ENCODE assay signal across 10 cellular contexts in the genomic region with DNA sequence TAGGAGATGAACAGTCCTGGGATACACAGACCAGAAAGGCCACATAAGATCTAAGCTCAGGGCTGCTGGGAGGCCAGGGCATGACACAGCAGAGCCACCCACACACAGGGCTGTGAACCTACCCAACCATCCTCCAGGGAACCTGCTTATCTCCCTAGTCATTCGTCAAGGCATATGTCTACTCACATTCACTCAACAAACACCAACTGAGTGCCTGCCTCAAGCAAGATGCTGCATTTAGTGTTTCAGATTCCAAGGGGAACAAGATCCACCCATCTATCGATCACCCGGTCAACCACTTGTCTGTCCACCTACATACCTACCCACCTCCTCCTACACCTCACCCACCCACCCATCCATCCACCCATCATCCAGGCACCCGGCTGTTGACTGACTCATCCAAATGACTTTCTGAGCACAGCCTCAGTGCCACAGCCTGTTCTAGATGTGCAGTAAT. TPM values are rescaled to one million over a fixed set of nuclear protein-coding genes. Genes with fewer than 3 reads are reported as not detected.
DNase-seq lines count a peak whose midpoint lies in the region; ATAC-seq and TF ChIP-seq lines count a peak whose summit lies in the region.
"Had no signal": no experiment of that assay in that cellular context is flagged by ENCODE, and none has a peak within 500 bp of the region (broad histone marks: within the 10 kb centered on the region; RNA-seq: fewer than 3 reads in every experiment).

No MANE protein-coding gene starts in this region.

- no peak for ATAC-seq in HCT116
- ATAC-seq in GM18498 (IDR thresholded peaks at IDR 0.05; ENCODE audit: unreplicated experiment), result no peak
- ATAC-seq in psoas muscle, result no peak

- peaks cover 35 to 59% of the 10 kb centered on the region in 2 experiments for H3K4me1 ChIP-seq in HCT116 (ENCODE audit: control insufficient read depth in 1 of 2, insufficient read depth in 2 of 2, low read length in 2 of 2)
- peaks cover 10% of the 10 kb centered on the region for H3K4me1 ChIP-seq in psoas muscle
- H3K4me1 ChIP-seq in adrenal gland (replicated peaks in 1 of 2), result peaks cover 23 to 37% of the 10 kb centered on the region in 2 donors

- no peaks in the 10 kb centered on the region for H3K9me3 Mint-ChIP-seq in activated CD4-positive, alpha-beta memory T cell treated with anti-CD3 and anti-CD28 coated beads for 36 hours

- H3K36me3 ChIP-seq in HCT116 (ENCODE audit: control insufficient read depth in 1 of 2, insufficient read depth in 2 of 2, low read length in 2 of 2) (no peaks in the 10 kb centered on the region; a peak in 2 of 4 replicates), psoas muscle (ENCODE audit: insufficient read depth in 1 of 2, low read depth in 1 of 2) (peaks cover 0 to 9% of the 10 kb centered on the region in 2 donors), adrenal gland (replicated peaks in 1 of 2) (no peaks in the 10 kb centered on the region)

- peaks cover 52% of the 10 kb centered on the region for H3K4me1 Mint-ChIP-seq in activated CD4-positive, alpha-beta memory T cell treated with anti-CD3 and anti-CD28 coated beads for 36 hours (ENCODE audit: low read depth)

- no peaks in the 10 kb centered on the region for H3K27me3 Mint-ChIP-seq in activated CD4-positive, alpha-beta memory T cell treated with anti-CD3 and anti-CD28 coated beads for 36 hours

- RAD21 ChIA-PET in HCT116 (lab: Charles Lee; ENCODE audit: low non-redundant PET in 1 of 2, low total read pairs in 2 of 2, uncharacterized antibody in 2 of 2, unreplicated experiment in 2 of 2), result no interaction called here

- peaks cover 37% of the 10 kb centered on the region for H3K79me2 ChIP-seq in HCT116 (ENCODE audit: insufficient read depth, low read length)

- H3K27ac Mint-ChIP-seq in activated CD4-positive, alpha-beta memory T cell treated with anti-CD3 and anti-CD28 coated beads for 36 hours, result peak overlapping the region; percentile 74

- TF ChIP-seq POLR2A in HCT116 (IDR thresholded peaks at IDR 0.05; ENCODE audit: borderline replicate concordance, extremely low read depth, insufficient read depth, insufficient read length) (no peak), adrenal gland (IDR thresholded peaks at IDR 0.05) (no peak)

- H3K4me3 Mint-ChIP-seq in activated CD4-positive, alpha-beta memory T cell treated with anti-CD3 and anti-CD28 coated beads for 36 hours, result peak overlapping the region; percentile 90

- H3K4me3 ChIP-seq in AG10803 (ENCODE audit: low read length) (peak overlapping the region; percentile 9; the same call in 1 of the 2 replicates), HCT116 (replicated peaks in 1 of 2; ENCODE audit: low read depth in 1 of 2, low read length in 2 of 2) (peak overlapping the region; percentile 70 to 88), fibroblast of the aortic adventitia (ENCODE audit: low read depth, low read length) (peak overlapping the region; percentile 93), psoas muscle (no peak overlapping the region), adrenal gland (no peak overlapping the region)

- no peak overlapping the region for H2AFZ ChIP-seq in HCT116 (ENCODE audit: low read depth, low read length, poor library complexity, severe bottlenecking)

- H3K9ac ChIP-seq in HCT116 (ENCODE audit: low read length), result peak overlapping the region; percentile 93

- no peak for TF ChIP-seq RAD21 in HCT116 (IDR thresholded peaks at IDR 0.05; ENCODE audit: low read depth)

- H4K20me1 ChIP-seq in HCT116 (ENCODE audit: insufficient read depth), result no peaks in the 10 kb centered on the region

- intact Hi-C loops in HCT116 (cut with micrococcal nuclease) (no loop called here), psoas muscle (cut with DNase I) (no loop called here), adrenal gland (cut with DNase I) (no loop called here)
- intact Hi-C loops in activated CD4-positive, alpha-beta memory T cell treated with anti-CD3 and anti-CD28 coated beads for 36 hours (cut with micrococcal nuclease), result loop anchor here (2.0 to 5.0 kb wide), 2 partner anchors 35 to 182 kb away; no protein-coding TSS in a partner anchor

- POLR2A ChIA-PET in HCT116 (lab: Charles Lee), result interaction anchor here (0.6 kb wide), 1 partner anchor 41 kb away, joined by 3 read pairs; no protein-coding TSS in a partner anchor
- POLR2A ChIA-PET in activated CD4-positive, alpha-beta memory T cell treated with anti-CD3 and anti-CD28 coated beads for 36 hours (lab: Charles Lee), result no interaction called here

- TF ChIP-seq CTCF in AG10803 (conservative IDR thresholded peaks at IDR 0.05; ENCODE audit: low read length), result no peak
- TF ChIP-seq CTCF in HCT116 (IDR thresholded peaks at IDR 0.05 in 2 of 3, conservative IDR thresholded peaks at IDR 0.05 in 1 of 3; ENCODE audit: borderline replicate concordance in 1 of 3, insufficient read depth in 1 of 3, low read depth in 2 of 3, low read length in 2 of 3), result no peak
- TF ChIP-seq CTCF in fibroblast of the aortic adventitia (IDR thresholded peaks at IDR 0.05; ENCODE audit: insufficient read depth, low read length), result no peak
- no peak for TF ChIP-seq CTCF in psoas muscle (IDR thresholded peaks at IDR 0.05)
- no peak for TF ChIP-seq CTCF in adrenal gland (IDR thresholded peaks at IDR 0.05)

- no peak for DNase-seq in AG10803 (ENCODE audit: low read depth)
- DNase-seq in HCT116 (ENCODE audit: low read depth, low spot score), result no peak
- peak; percentile 66 for DNase-seq in activated CD4-positive, alpha-beta memory T cell treated with anti-CD3 and anti-CD28 coated beads for 36 hours
- peak; percentile 43 for DNase-seq in fibroblast of the aortic adventitia (ENCODE audit: low read depth)
- DNase-seq in psoas muscle, result no peak
- DNase-seq in SHP77 (lab: John Stamatoyannopoulos, UW), result no peak
- no peak for DNase-seq in adrenal gland
- DNase-seq: kidney glomerular epithelial cell, NCI-H1930 had no signal

- H3K27me3 ChIP-seq in HCT116 (ENCODE audit: insufficient read depth, low read length) (no peaks in the 10 kb centered on the region), psoas muscle (ENCODE audit: insufficient read depth in 3 of 3, low read length in 2 of 3) (peaks cover 0 to 13% (median 2%) of the 10 kb centered on the region in 3 donors), adrenal gland (no peaks in the 10 kb centered on the region)

- H3K27ac ChIP-seq in HCT116 (ENCODE audit: low read depth, low read length), result peak overlapping the region; percentile 44
- no peak overlapping the region for H3K27ac ChIP-seq in psoas muscle
- no peak overlapping the region for H3K27ac ChIP-seq in adrenal gland

- peaks cover 29% of the 10 kb centered on the region for H3K36me3 Mint-ChIP-seq in activated CD4-positive, alpha-beta memory T cell treated with anti-CD3 and anti-CD28 coated beads for 36 hours

- no peaks in the 10 kb centered on the region for H3K9me3 ChIP-seq in HCT116 (ENCODE audit: control insufficient read depth in 1 of 2, insufficient read depth in 1 of 2, low read depth in 1 of 2, low read length in 2 of 2)
- no peaks in the 10 kb centered on the region for H3K9me3 ChIP-seq in psoas muscle
- H3K9me3 ChIP-seq in adrenal gland (replicated peaks in 1 of 3), result no peaks in the 10 kb centered on the region

- peak overlapping the region; percentile 91 for H3K4me2 ChIP-seq in HCT116 (ENCODE audit: low read length)

- no peaks in the 10 kb centered on the region for H3K9me2 ChIP-seq in HCT116 (ENCODE audit: insufficient read depth)

- 75 to 84% (median 80%) methylated on average over 4 of the region's 4 CpGs for WGBS in psoas muscle, 3 donors
- WGBS in adrenal gland, 4 donors, result 76 to 82% (median 76%) methylated on average over 4 of the region's 4 CpGs

- CTCF ChIA-PET in HCT116 (lab: Charles Lee), result interaction anchor here (1.3 kb wide), 1 partner anchor 182 kb away, joined by 4 read pairs; no protein-coding TSS in a partner anchor
- CTCF ChIA-PET in activated CD4-positive, alpha-beta memory T cell treated with anti-CD3 and anti-CD28 coated beads for 36 hours (lab: Charles Lee), result interaction anchor here (0.9 to 15.3 kb wide), 7 partner anchors 8 to 201 kb away, joined by 3 to 347 read pairs (median 3); partner anchors contain the start of genes EEIG1 and TOR2A

- BruUV-seq in HCT116 (replicated peaks; lab: Mats Ljungman, UMichigan), result no TSS peak

RNA-seq across cellular contexts. Expression of gene DPM2, which starts 1.9 kb away (rescaled TPM):
- 54.6 TPM for total RNA-seq in HCT116 (2021; ENCODE audit: unreplicated experiment)
- polyA plus RNA-seq in HCT116 (2012), result 58.0 and 62.6 TPM in 2 replicates
- 10 to 100 TPM; 41.5 to 42.0 TPM for total RNA-seq in activated CD4-positive, alpha-beta memory T cell treated with anti-CD3 and anti-CD28 coated beads for 36 hours
- total RNA-seq in fibroblast of the aortic adventitia (ENCODE audit: low replicate concordance), result 7.0 and 19.9 TPM in 2 replicates
- total RNA-seq in psoas muscle, result 10 to 100 TPM in 3 of 4 donors, 1 to 10 TPM in 1; 9.7 to 17.4 (median 12.2) TPM
- polyA plus RNA-seq in psoas muscle, result 10 to 100 TPM; 16.6 to 39.6 (median 37.1) TPM
- 10 to 100 TPM; 18.4 to 46.8 (median 31.4) TPM for total RNA-seq in adrenal gland
- polyA plus RNA-seq in adrenal gland, result 10 to 100 TPM; 32.9 to 36.5 (median 35.6) TPM

RNA-seq across cellular contexts. Expression of gene PIP5KL1, which starts 5.2 kb away (rescaled TPM):
- 37.6 TPM for total RNA-seq in HCT116 (2021; ENCODE audit: unreplicated experiment)
- 35.7 and 36.0 TPM in 2 replicates for polyA plus RNA-seq in HCT116 (2012)
- total RNA-seq in activated CD4-positive, alpha-beta memory T cell treated with anti-CD3 and anti-CD28 coated beads for 36 hours, result 1 to 10 TPM in 1 of 2 experiments, under 1 TPM in 1; 0.94 to 2.9 TPM
- total RNA-seq in fibroblast of the aortic adventitia (ENCODE audit: low replicate concordance), result 1.6 and 2.6 TPM in 2 replicates
- under 1 TPM in 2 of 4 donors, not detected in 2; 0.40 to 0.44 TPM for total RNA-seq in psoas muscle
- under 1 TPM in 2 of 3 donors, not detected in 1; 0.05 to 0.12 TPM for polyA plus RNA-seq in psoas muscle
- 1 to 10 TPM in 2 of 8 donors, under 1 TPM in 3, not detected in 3; 0.19 to 2.3 (median 0.83) TPM for total RNA-seq in adrenal gland
- 1 to 10 TPM in 1 of 3 donors, under 1 TPM in 2; 0.22 to 1.5 (median 0.54) TPM for polyA plus RNA-seq in adrenal gland

RNA-seq across cellular contexts. Expression of gene ST6GALNAC4, which starts 19.0 kb away (rescaled TPM):
- total RNA-seq in HCT116 (2021; ENCODE audit: unreplicated experiment) (49.4 TPM), fibroblast of the aortic adventitia (ENCODE audit: low replicate concordance) (24.4 and 37.1 TPM in 2 replicates), psoas muscle (10 to 100 TPM in 3 of 4 donors, 1 to 10 TPM in 1; 8.9 to 52.6 (median 27.3) TPM), adrenal gland (10 to 100 TPM in 7 of 8 donors, 1 to 10 TPM in 1; 8.7 to 65.7 (median 24.7) TPM)
- 45.7 and 58.2 TPM in 2 replicates for polyA plus RNA-seq in HCT116 (2012)
- total RNA-seq in activated CD4-positive, alpha-beta memory T cell treated with anti-CD3 and anti-CD28 coated beads for 36 hours, result 10 to 100 TPM; 21.2 to 23.5 TPM
- polyA plus RNA-seq in psoas muscle (10 to 100 TPM; 14.0 to 31.4 (median 14.8) TPM), adrenal gland (1 to 10 TPM; 5.3 to 9.2 (median 8.6) TPM)

RNA-seq across cellular contexts. Expression of gene ST6GALNAC6, which starts 36.4 kb away (rescaled TPM):
- total RNA-seq in HCT116 (2021; ENCODE audit: unreplicated experiment) (24.5 TPM), fibroblast of the aortic adventitia (ENCODE audit: low replicate concordance) (26.5 and 85.0 TPM in 2 replicates), psoas muscle (10 to 100 TPM; 20.3 to 26.1 (median 24.4) TPM), adrenal gland (100 to 1,000 TPM in 1 of 8 donors, 10 to 100 TPM in 7; 39.1 to 129 (median 68.1) TPM)
- 22.9 and 25.0 TPM in 2 replicates for polyA plus RNA-seq in HCT116 (2012)
- total RNA-seq in activated CD4-positive, alpha-beta memory T cell treated with anti-CD3 and anti-CD28 coated beads for 36 hours, result 10 to 100 TPM; 50.1 to 53.8 TPM
- polyA plus RNA-seq in psoas muscle (10 to 100 TPM; 18.5 to 35.5 (median 31.0) TPM), adrenal gland (10 to 100 TPM; 26.7 to 46.9 (median 40.0) TPM)

RNA-seq across cellular contexts. Expression of gene EEIG1, which starts 45.0 kb away (rescaled TPM):
- total RNA-seq in HCT116 (2021; ENCODE audit: unreplicated experiment) (44.2 TPM), fibroblast of the aortic adventitia (ENCODE audit: low replicate concordance) (32.4 and 50.3 TPM in 2 replicates), psoas muscle (10 to 100 TPM in 1 of 4 donors, 1 to 10 TPM in 3; 3.6 to 11.4 (median 8.3) TPM), adrenal gland (100 to 1,000 TPM in 2 of 8 donors, 10 to 100 TPM in 6; 35.6 to 179 (median 72.0) TPM)
- 28.1 and 33.1 TPM in 2 replicates for polyA plus RNA-seq in HCT116 (2012)
- 10 to 100 TPM; 50.7 to 58.0 TPM for total RNA-seq in activated CD4-positive, alpha-beta memory T cell treated with anti-CD3 and anti-CD28 coated beads for 36 hours
- polyA plus RNA-seq in psoas muscle (1 to 10 TPM; 3.6 to 6.1 (median 5.1) TPM), adrenal gland (10 to 100 TPM; 24.5 to 49.5 (median 32.6) TPM)

Comparison
In these comparisons a context has a peak if more than half of its experiments do, and no peak if none do; other contexts are left out.
1. DNase-seq: peak in activated CD4-positive, alpha-beta memory T cell treated with anti-CD3 and anti-CD28 coated beads for 36 hours (single experiment) and fibroblast of the aortic adventitia (single experiment); none in AG10803 (single experiment), HCT116 (single experiment), psoas muscle (0 of 2), SHP77 (0 of 2) and adrenal gland (0 of 7).
2. H3K4me3 ChIP-seq: peak in AG10803 (single experiment), HCT116 (2 of 2) and fibroblast of the aortic adventitia (single experiment); none in psoas muscle (single experiment) and adrenal gland (0 of 4).